In the genomic region with DNA sequence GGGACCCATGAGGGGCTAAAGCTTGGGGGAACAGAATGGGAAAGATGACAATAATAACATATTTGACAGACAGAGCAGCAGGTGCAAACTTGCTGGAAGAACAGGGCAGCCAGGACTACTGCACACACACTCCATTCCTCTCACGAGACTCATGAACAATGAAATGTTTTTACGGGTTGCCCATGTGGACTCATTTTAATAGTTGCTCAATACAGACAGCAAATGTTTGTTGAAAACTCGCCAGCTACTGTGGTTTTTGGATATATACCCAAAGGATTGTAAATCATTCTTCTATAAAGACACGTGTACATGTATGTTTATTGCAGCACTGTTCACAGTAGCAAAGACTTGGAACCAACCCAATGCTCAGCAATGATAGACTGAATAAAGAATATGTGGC, we compare ENCODE assay signal across 1 cellular context.
TF ChIP-seq lines count a peak whose summit lies in the region.

No MANE protein-coding gene starts in this region.

TF ChIP-seq in HepG2, 621 proteins besides CTCF, POLR2A, EP300 and RAD21 (continued from another document):
- TF ChIP-seq, protein P1, sequence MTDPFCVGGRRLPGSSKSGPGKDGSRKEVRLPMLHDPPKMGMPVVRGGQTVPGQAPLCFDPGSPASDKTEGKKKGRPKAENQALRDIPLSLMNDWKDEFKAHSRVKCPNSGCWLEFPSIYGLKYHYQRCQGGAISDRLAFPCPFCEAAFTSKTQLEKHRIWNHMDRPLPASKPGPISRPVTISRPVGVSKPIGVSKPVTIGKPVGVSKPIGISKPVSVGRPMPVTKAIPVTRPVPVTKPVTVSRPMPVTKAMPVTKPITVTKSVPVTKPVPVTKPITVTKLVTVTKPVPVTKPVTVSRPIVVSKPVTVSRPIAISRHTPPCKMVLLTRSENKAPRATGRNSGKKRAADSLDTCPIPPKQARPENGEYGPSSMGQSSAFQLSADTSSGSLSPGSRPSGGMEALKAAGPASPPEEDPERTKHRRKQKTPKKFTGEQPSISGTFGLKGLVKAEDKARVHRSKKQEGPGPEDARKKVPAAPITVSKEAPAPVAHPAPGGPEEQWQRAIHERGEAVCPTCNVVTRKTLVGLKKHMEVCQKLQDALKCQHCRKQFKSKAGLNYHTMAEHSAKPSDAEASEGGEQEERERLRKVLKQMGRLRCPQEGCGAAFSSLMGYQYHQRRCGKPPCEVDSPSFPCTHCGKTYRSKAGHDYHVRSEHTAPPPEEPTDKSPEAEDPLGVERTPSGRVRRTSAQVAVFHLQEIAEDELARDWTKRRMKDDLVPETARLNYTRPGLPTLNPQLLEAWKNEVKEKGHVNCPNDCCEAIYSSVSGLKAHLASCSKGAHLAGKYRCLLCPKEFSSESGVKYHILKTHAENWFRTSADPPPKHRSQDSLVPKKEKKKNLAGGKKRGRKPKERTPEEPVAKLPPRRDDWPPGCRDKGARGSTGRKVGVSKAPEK (CRISPR knock-in tag; IDR thresholded peaks at IDR 0.05; ENCODE audit: borderline replicate concordance), result no peak
